Comparison of ENCODE assay signal across 13 cellular contexts in genomic region chr11:60182546-60183330, GRCh38. TPM values are rescaled to one million over a fixed set of nuclear protein-coding genes. Genes with fewer than 3 reads are reported as not detected.
DNase-seq lines count a peak whose midpoint lies in the region; ATAC-seq, FAIRE-seq and TF ChIP-seq lines count a peak whose summit lies in the region.
"Had no signal": no experiment of that assay in that cellular context is flagged by ENCODE, and none has a peak within 500 bp of the region (broad histone marks: within the 10 kb centered on the region; RNA-seq: fewer than 3 reads in every experiment).

MS4A6A (minus strand) TSS chr11:60183083; CDS start chr11:60181727, 1,356 bp downstream.

- H3K27ac ChIP-seq in thoracic aorta: peak within 1 kb of the TSS in 1 of 2 donors; percentile 10

- peaks cover 0 to 4% of the 10 kb centered on the region in 2 donors for H3K4me1 ChIP-seq in thoracic aorta (ENCODE audit: control insufficient read depth in 1 of 2, low read depth in 2 of 2)

- DNase-seq in NOMO-1 (lab: John Stamatoyannopoulos, UW; ENCODE audit: unreplicated experiment in 2 of 2) (peak; percentile 47 to 86), dermis blood vessel endothelial cell (peak; percentile 59), mesenteric fat pad (ENCODE audit: low spot score) (no peak), thoracic aorta (ENCODE audit: low spot score) (no peak), cerebellar nuclear complex (lab: John Stamatoyannopoulos, UW) (no peak), RCC 7860 (ENCODE audit: low spot score) (no peak)
- no peak for DNase-seq in activated CD8-positive, alpha-beta memory T cell treated with anti-CD3 and anti-CD28 coated beads, Interleukin-2, amount 10 ng/mL, durations not matched to agents 7 days and 5 days
- DNase-seq: CD8-positive, alpha-beta memory T cell; NCI-H1105 had no signal

- no peaks in the 10 kb centered on the region for H3K36me3 Mint-ChIP-seq in activated CD8-positive, alpha-beta memory T cell treated with anti-CD3 and anti-CD28 coated beads, Interleukin-2, amount 10 ng/mL, durations not matched to agents 7 days and 5 days
- H3K36me3 Mint-ChIP-seq: CD8-positive, alpha-beta memory T cell had no signal

- no peak for FAIRE-seq in RCC 7860 (lab: Jason Lieb, UNC)
- FAIRE-seq: frontal cortex had no signal

- ATAC-seq in thoracic aorta (ENCODE audit: insufficient number of reproducible peaks, low FRiP score, low read depth): no peak
- no peak for ATAC-seq in GM19455 (IDR thresholded peaks at IDR 0.05; ENCODE audit: unreplicated experiment)
- ATAC-seq in activated CD8-positive, alpha-beta memory T cell treated with anti-CD3 and anti-CD28 coated beads, Interleukin-2, amount 10 ng/mL, durations not matched to agents 7 days and 5 days: no peak

- CTCF ChIA-PET in activated CD8-positive, alpha-beta memory T cell treated with anti-CD3 and anti-CD28 coated beads, Interleukin-2, amount 10 ng/mL, durations not matched to agents 7 days and 5 days (lab: Charles Lee): no interaction called here

- H3K4me3 Mint-ChIP-seq in activated CD8-positive, alpha-beta memory T cell treated with anti-CD3 and anti-CD28 coated beads, Interleukin-2, amount 10 ng/mL, durations not matched to agents 7 days and 5 days: no peak within 1 kb of the TSS
- H3K4me3 Mint-ChIP-seq: central memory CD8-positive, alpha-beta T cell had no signal

- H3K27me3 ChIP-seq in thoracic aorta (replicated peaks; ENCODE audit: insufficient read depth): no peaks in the 10 kb centered on the region

- no peaks in the 10 kb centered on the region for H3K4me1 Mint-ChIP-seq in activated CD8-positive, alpha-beta memory T cell treated with anti-CD3 and anti-CD28 coated beads, Interleukin-2, amount 10 ng/mL, durations not matched to agents 7 days and 5 days
- H3K4me1 Mint-ChIP-seq: CD8-positive, alpha-beta memory T cell; central memory CD8-positive, alpha-beta T cell had no signal

- no peak for TF ChIP-seq CTCF in thoracic aorta (IDR thresholded peaks at IDR 0.05)

- H3K27me3 Mint-ChIP-seq in activated CD8-positive, alpha-beta memory T cell treated with anti-CD3 and anti-CD28 coated beads, Interleukin-2, amount 10 ng/mL, durations not matched to agents 7 days and 5 days: peaks cover 14% of the 10 kb centered on the region

- H3K4me3 ChIP-seq in thoracic aorta: peak within 1 kb of the TSS; percentile 42

- H3K9me3 Mint-ChIP-seq in activated CD8-positive, alpha-beta memory T cell treated with anti-CD3 and anti-CD28 coated beads, Interleukin-2, amount 10 ng/mL, durations not matched to agents 7 days and 5 days (ENCODE audit: low read depth): no peaks in the 10 kb centered on the region
- H3K9me3 Mint-ChIP-seq: central memory CD8-positive, alpha-beta T cell had no signal

- no peaks in the 10 kb centered on the region for H3K9me3 ChIP-seq in thoracic aorta

- no peaks in the 10 kb centered on the region for H3K36me3 ChIP-seq in thoracic aorta

- no peak within 1 kb of the TSS for H3K27ac Mint-ChIP-seq in activated CD8-positive, alpha-beta memory T cell treated with anti-CD3 and anti-CD28 coated beads, Interleukin-2, amount 10 ng/mL, durations not matched to agents 7 days and 5 days
- H3K27ac Mint-ChIP-seq: CD8-positive, alpha-beta memory T cell had no signal

RNA-seq across cellular contexts. Expression of gene MS4A6A, which starts in this region (rescaled TPM):
- total RNA-seq in dermis blood vessel endothelial cell (1.3 and 6.0 TPM in 2 replicates), mesenteric fat pad (196 TPM), thoracic aorta (100 to 1,000 TPM; 111 to 162 TPM)
- not detected for total RNA-seq in activated CD8-positive, alpha-beta memory T cell treated with anti-CD3 and anti-CD28 coated beads, Interleukin-2, amount 10 ng/mL, durations not matched to agents 7 days and 5 days
- total RNA-seq: myocyte had no signal

Comparison
In these comparisons a context has a peak if more than half of its experiments do, and no peak if none do; other contexts are left out.
1. RNA of gene MS4A6A (total RNA-seq): 196 TPM in mesenteric fat pad (single experiment) and 111 to 162 TPM in thoracic aorta; 1.3 to 6.0 TPM in dermis blood vessel endothelial cell and not detected in activated CD8-positive, alpha-beta memory T cell treated with anti-CD3 and anti-CD28 coated beads, Interleukin-2, amount 10 ng/mL, durations not matched to agents 7 days and 5 days; every median in the first group is over 10 times any median in the second.
2. DNase-seq: peak in NOMO-1 (2 of 2) and dermis blood vessel endothelial cell (single experiment); none in mesenteric fat pad (single experiment), thoracic aorta (single experiment), cerebellar nuclear complex (0 of 2), RCC 7860 (single experiment) and activated CD8-positive, alpha-beta memory T cell treated with anti-CD3 and anti-CD28 coated beads, Interleukin-2, amount 10 ng/mL, durations not matched to agents 7 days and 5 days (single experiment).